Comparison of ENCODE assay signal across 10 cellular contexts in genomic region chr14:32468955-32469354, GRCh38.
A peak's percentile ranks its signal among the peaks of the same experiment; 100 is the strongest.
DNase-seq lines count a peak whose midpoint lies in the region; ATAC-seq and TF ChIP-seq lines count a peak whose summit lies in the region.
"Had no signal": no experiment of that assay in that cellular context is flagged by ENCODE, and none has a peak within 500 bp of the region (broad histone marks: within the 10 kb centered on the region; RNA-seq: fewer than 3 reads in every experiment).

No MANE protein-coding gene starts in this region.

- no peak overlapping the region for H3K4me3 Mint-ChIP-seq in activated CD8-positive, alpha-beta memory T cell treated with anti-CD3 and anti-CD28 coated beads, Interleukin-2, amount 10 ng/mL, durations not matched to agents 7 days and 5 days

- H2AFZ ChIP-seq in ACC112 (ENCODE audit: low read length, unreplicated experiment), result peak overlapping the region; percentile 36

- WGBS in esophagus muscularis mucosa, result 2% methylated on average over 2 of the region's 2 CpGs
- WGBS in mesodermal cell (ENCODE audit: insufficient coverage in 2 of 2), 2 experiments, result no CpG with 5 or more reads among the region's 2 CpGs

- H3K27me3 Mint-ChIP-seq in activated CD8-positive, alpha-beta memory T cell treated with anti-CD3 and anti-CD28 coated beads, Interleukin-2, amount 10 ng/mL, durations not matched to agents 7 days and 5 days, result peaks cover 20% of the 10 kb centered on the region

- intact Hi-C loops in esophagus muscularis mucosa (cut with DNase I), result loop anchor here (5.0 kb wide), 1 partner anchor 212 kb away; no protein-coding TSS in a partner anchor

- peak; percentile 68 for TF ChIP-seq EP300 in esophagus muscularis mucosa (IDR thresholded peaks at IDR 0.05)

- H3K4me1 ChIP-seq in ACC112 (ENCODE audit: control insufficient read depth, insufficient read depth, low read length, unreplicated experiment) (peaks cover 31% of the 10 kb centered on the region), esophagus muscularis mucosa (peaks cover 38 to 62% (median 57%) of the 10 kb centered on the region in 4 donors), mesodermal cell (ENCODE audit: control insufficient read depth, insufficient read depth, low read length, poor library complexity, severe bottlenecking) (peaks cover 30% of the 10 kb centered on the region)

- peak overlapping the region; percentile 79 for H3K27ac ChIP-seq in ACC112 (ENCODE audit: low read depth, low read length)
- H3K27ac ChIP-seq in esophagus muscularis mucosa (replicated peaks in 1 of 4), result peak overlapping the region; percentile 65 to 75 (median 72)
- peak overlapping the region; percentile 78 for H3K27ac ChIP-seq in mesodermal cell (ENCODE audit: low read depth, low read length, severe bottlenecking)

- CTCF ChIA-PET in activated CD8-positive, alpha-beta memory T cell treated with anti-CD3 and anti-CD28 coated beads, Interleukin-2, amount 10 ng/mL, durations not matched to agents 7 days and 5 days (lab: Charles Lee), result interaction anchor here (1.0 to 1.9 kb wide), 2 partner anchors 214 to 542 kb away, joined by 3 to 5 read pairs; no protein-coding TSS in a partner anchor

- H3K27me3 ChIP-seq in ACC112 (ENCODE audit: insufficient read depth, low read length) (no peaks in the 10 kb centered on the region), esophagus muscularis mucosa (no peaks in the 10 kb centered on the region)
- H3K27me3 ChIP-seq: BLaER1 treated with 17β-estradiol and CSF1 and Interleukin-3, amounts not matched to agents 10 nM and 100 nM had no signal

- no peaks in the 10 kb centered on the region for H3K9me3 Mint-ChIP-seq in activated CD8-positive, alpha-beta memory T cell treated with anti-CD3 and anti-CD28 coated beads, Interleukin-2, amount 10 ng/mL, durations not matched to agents 7 days and 5 days (ENCODE audit: low read depth)

- no peaks in the 10 kb centered on the region for H3K36me3 Mint-ChIP-seq in activated CD8-positive, alpha-beta memory T cell treated with anti-CD3 and anti-CD28 coated beads, Interleukin-2, amount 10 ng/mL, durations not matched to agents 7 days and 5 days

- H3K4me3 ChIP-seq in ACC112 (ENCODE audit: low read depth, low read length) (peak overlapping the region; percentile 16; the same call in 1 of the 2 replicates), esophagus muscularis mucosa (no peak overlapping the region), mesodermal cell (ENCODE audit: extremely low read depth, insufficient read depth, low read length, poor library complexity, severe bottlenecking) (no peak overlapping the region)
- H3K4me3 ChIP-seq: BLaER1 treated with 17β-estradiol and CSF1 and Interleukin-3, amounts not matched to agents 10 nM and 100 nM had no signal

- H3K79me2 ChIP-seq in ACC112 (ENCODE audit: control insufficient read depth, insufficient read depth, low read length, unreplicated experiment), result no peaks in the 10 kb centered on the region

- H3K9me3 ChIP-seq in esophagus muscularis mucosa (no peaks in the 10 kb centered on the region), mesodermal cell (ENCODE audit: control insufficient read depth, low read length) (peaks cover 4% of the 10 kb centered on the region)
- H3K9me3 ChIP-seq: BLaER1 treated with 17β-estradiol and CSF1 and Interleukin-3, amounts not matched to agents 10 nM and 100 nM had no signal

- ATAC-seq in activated CD8-positive, alpha-beta memory T cell treated with anti-CD3 and anti-CD28 coated beads, Interleukin-2, amount 10 ng/mL, durations not matched to agents 7 days and 5 days, result no peak
- no peak for ATAC-seq in HG03139 (IDR thresholded peaks at IDR 0.05; ENCODE audit: unreplicated experiment)
- ATAC-seq in HG02571 (IDR thresholded peaks at IDR 0.05; ENCODE audit: unreplicated experiment), result no peak
- ATAC-seq: HCT116 had no signal

- no peak for TF ChIP-seq CTCF in esophagus muscularis mucosa (IDR thresholded peaks at IDR 0.05)

- no peaks in the 10 kb centered on the region for H3K4me1 Mint-ChIP-seq in activated CD8-positive, alpha-beta memory T cell treated with anti-CD3 and anti-CD28 coated beads, Interleukin-2, amount 10 ng/mL, durations not matched to agents 7 days and 5 days

- DNase-seq in RKO (ENCODE audit: low spot score) (peak; percentile 29), esophagus muscularis mucosa (ENCODE audit: extremely low spot score) (no peak)
- no peak for DNase-seq in activated CD8-positive, alpha-beta memory T cell treated with anti-CD3 and anti-CD28 coated beads, Interleukin-2, amount 10 ng/mL, durations not matched to agents 7 days and 5 days
- no peak for DNase-seq in activated CD4-positive, alpha-beta T cell treated with anti-CD3 and anti-CD28 coated beads for 1 hour

- TF ChIP-seq POLR2A in esophagus muscularis mucosa (IDR thresholded peaks at IDR 0.05; ENCODE audit: low read depth), result no peak

- H3K36me3 ChIP-seq in ACC112 (ENCODE audit: insufficient read depth, low read length), result no peaks in the 10 kb centered on the region
- H3K36me3 ChIP-seq in esophagus muscularis mucosa, result no peaks in the 10 kb centered on the region
- H3K36me3 ChIP-seq in mesodermal cell (ENCODE audit: control insufficient read depth, insufficient read depth, low read length), result no peaks in the 10 kb centered on the region
- H3K36me3 ChIP-seq: BLaER1 treated with 17β-estradiol and CSF1 and Interleukin-3, amounts not matched to agents 10 nM and 100 nM had no signal

- no peak overlapping the region for H3K27ac Mint-ChIP-seq in activated CD8-positive, alpha-beta memory T cell treated with anti-CD3 and anti-CD28 coated beads, Interleukin-2, amount 10 ng/mL, durations not matched to agents 7 days and 5 days
